ENCODE assay signal across 8 cellular contexts in genomic region chr4:119629142-119629471, GRCh38. TPM values are rescaled to one million over a fixed set of nuclear protein-coding genes. Genes with fewer than 3 reads are reported as not detected.
DNase-seq lines count a peak whose midpoint lies in the region; ATAC-seq, FAIRE-seq and TF ChIP-seq lines count a peak whose summit lies in the region.

No MANE protein-coding gene starts in this region.

- FAIRE-seq in small intestine (lab: Jason Lieb, UNC): no peak

- H3K36me3 Mint-ChIP-seq in activated T-cell treated with anti-CD3 and anti-CD28 coated beads, Interleukin-2, amount 50 U/mL, for 72 hours (ENCODE audit: insufficient read depth in 2 of 2): no peaks in the 10 kb centered on the region

- H3K4me1 ChIP-seq in adrenal gland (replicated peaks in 1 of 2) (peaks cover 4 to 8% of the 10 kb centered on the region in 2 donors), transverse colon (peaks cover 5 to 29% (median 14%) of the 10 kb centered on the region in 4 donors), small intestine (ENCODE audit: control insufficient read depth in 2 of 2, insufficient read depth in 1 of 2, low read depth in 1 of 2, low read length in 1 of 2) (no peaks in the 10 kb centered on the region)

- no peaks in the 10 kb centered on the region for H3K36me3 ChIP-seq in adrenal gland (replicated peaks in 1 of 2)
- H3K36me3 ChIP-seq in transverse colon: no peaks in the 10 kb centered on the region
- no peaks in the 10 kb centered on the region for H3K36me3 ChIP-seq in small intestine (ENCODE audit: control insufficient read depth in 2 of 2, insufficient read depth in 2 of 2, low read length in 2 of 2)

- 0 to 1% (median 1%) methylated on average over 11 to 12 of the region's 12 CpGs for WGBS in adrenal gland, 4 donors
- 0 to 1% methylated on average over 2 to 12 of the region's 12 CpGs for WGBS in transverse colon (ENCODE audit: low coverage in 1 of 2), 2 donors
- 1 to 5% (median 1%) methylated on average over 12 of the region's 12 CpGs for WGBS in small intestine, 3 donors

- no peak overlapping the region for H3K27ac Mint-ChIP-seq in activated T-cell treated with anti-CD3 and anti-CD28 coated beads, Interleukin-2, amount 50 U/mL, for 72 hours

- H3K9me3 ChIP-seq in adrenal gland (replicated peaks in 1 of 3): no peaks in the 10 kb centered on the region
- no peaks in the 10 kb centered on the region for H3K9me3 ChIP-seq in transverse colon
- no peaks in the 10 kb centered on the region for H3K9me3 ChIP-seq in small intestine (ENCODE audit: control insufficient read depth, low read depth)

- no peak for TF ChIP-seq EP300 in transverse colon (IDR thresholded peaks at IDR 0.05; ENCODE audit: low read depth)

- ATAC-seq in activated T-cell treated with anti-CD3 and anti-CD28 coated beads, Interleukin-2, amount 50 U/mL, for 72 hours (replicated peaks in 1 of 2): peak; percentile 46 to 50
- ATAC-seq in HG03139 (IDR thresholded peaks at IDR 0.05; ENCODE audit: unreplicated experiment) (peak; percentile 27), left colon (peak; percentile 24)

- TF ChIP-seq POLR2A in adrenal gland (IDR thresholded peaks at IDR 0.05) (no peak), transverse colon (IDR thresholded peaks at IDR 0.05) (no peak)

- no peaks in the 10 kb centered on the region for H3K9me3 Mint-ChIP-seq in activated T-cell treated with anti-CD3 and anti-CD28 coated beads, Interleukin-2, amount 50 U/mL, for 72 hours

- H3K27me3 ChIP-seq in adrenal gland (no peaks in the 10 kb centered on the region), transverse colon (no peaks in the 10 kb centered on the region), small intestine (ENCODE audit: control insufficient read depth in 2 of 2, insufficient read depth in 2 of 2, low read length in 2 of 2) (no peaks in the 10 kb centered on the region)

- H3K4me3 Mint-ChIP-seq in activated T-cell treated with anti-CD3 and anti-CD28 coated beads, Interleukin-2, amount 50 U/mL, for 72 hours: peak overlapping the region; percentile 89 to 92

- peaks cover 33% of the 10 kb centered on the region for H3K27me3 Mint-ChIP-seq in activated T-cell treated with anti-CD3 and anti-CD28 coated beads, Interleukin-2, amount 50 U/mL, for 72 hours (ENCODE audit: low read depth)

- in situ Hi-C loops in transverse colon (cut with MboI; ENCODE audit: low pct_ligation_motif_present in 1 of 4, low pct_unique_long_range_greater_than_20kb in 1 of 4, low sequenced_read_pairs in 3 of 4): loop anchor here in 2 of 4 donors (10.0 to 25.0 kb wide), 2 partner anchors 64 to 317 kb away; partner anchors contain the start of gene FABP2 (in 1 of the 2)

- H3K4me3 ChIP-seq in adrenal gland (peak overlapping the region in 2 of 4 donors; percentile 56 to 89), transverse colon (peak overlapping the region; percentile 43 to 90 (median 78)), small intestine (ENCODE audit: low read depth in 1 of 2, low read length in 2 of 2) (peak overlapping the region in 1 of 2 donors; percentile 89)

- DNase-seq in activated T-cell treated with anti-CD3 and anti-CD28 coated beads, Interleukin-2, amount 50 U/mL, for 72 hours: no peak
- DNase-seq in activated T-cell treated with anti-CD3 and anti-CD28 coated beads, Interleukin-2, amount 50 U/mL, for 1 hour: no peak
- DNase-seq in adrenal gland (no peak), left colon (no peak), transverse colon (no peak), putamen (ENCODE audit: low spot score) (no peak), small intestine (no peak)

- peak overlapping the region in 3 of 5 donors; percentile 62 to 89 (median 80) for H3K27ac ChIP-seq in adrenal gland
- peak overlapping the region; percentile 93 to 96 (median 94) for H3K27ac ChIP-seq in transverse colon
- H3K27ac ChIP-seq in small intestine (ENCODE audit: low read depth in 1 of 2, low read length in 1 of 2): peak overlapping the region in 1 of 2 donors; percentile 92

- peaks cover 17% of the 10 kb centered on the region for H3K4me1 Mint-ChIP-seq in activated T-cell treated with anti-CD3 and anti-CD28 coated beads, Interleukin-2, amount 50 U/mL, for 72 hours (ENCODE audit: low read depth)

- TF ChIP-seq CTCF in adrenal gland (IDR thresholded peaks at IDR 0.05) (no peak), transverse colon (IDR thresholded peaks at IDR 0.05) (peak in 1 of 5 experiments; percentile 8)

- intact Hi-C loops in adrenal gland (cut with DNase I): loop anchor here (5.0 to 10.0 kb wide), 2 partner anchors 64 to 67 kb away; no protein-coding TSS in a partner anchor
- intact Hi-C loops in left colon (cut with DNase I, micrococcal nuclease): no loop called here
- intact Hi-C loops in transverse colon (cut with DNase I; ENCODE audit: low total_unique reads): no loop called here

RNA-seq across cellular contexts. Expression of gene PDE5A, which starts 0.5 kb away (rescaled TPM):
- total RNA-seq in activated T-cell treated with anti-CD3 and anti-CD28 coated beads, Interleukin-2, amount 50 U/mL, for 72 hours: 1 to 10 TPM in 1 of 2 donors, under 1 TPM in 1; 0.94 to 1.0 TPM
- 10 to 100 TPM in 6 of 8 donors, 1 to 10 TPM in 2; 6.7 to 21.6 (median 18.1) TPM for total RNA-seq in adrenal gland
- 1 to 10 TPM; 6.8 to 7.9 (median 7.0) TPM for polyA plus RNA-seq in adrenal gland
- 10 to 100 TPM; 30.7 to 53.6 TPM for total RNA-seq in left colon
- total RNA-seq in transverse colon: 10 to 100 TPM; 34.6 to 52.7 (median 46.4) TPM
- polyA plus RNA-seq in small intestine: 1 to 10 TPM; 5.9 to 8.6 (median 6.3) TPM

Comparison
In these comparisons a context has a peak if more than half of its experiments do, and no peak if none do; other contexts are left out.
1. intact Hi-C loops: an anchor here in adrenal gland (5.0 to 10.0 kb wide); none called in left colon and transverse colon.